Comparison of ENCODE assay signal across 8 cellular contexts in genomic region chr14:22070119-22070982, GRCh38.
DNase-seq lines count a peak whose midpoint lies in the region; ATAC-seq and TF ChIP-seq lines count a peak whose summit lies in the region.

No MANE protein-coding gene starts in this region.

- peaks cover 8% of the 10 kb centered on the region for H3K4me1 ChIP-seq in vagina

- H3K27me3 ChIP-seq in vagina, result no peaks in the 10 kb centered on the region

- H3K9me3 ChIP-seq in vagina, result no peaks in the 10 kb centered on the region

- H3K4me3 ChIP-seq in vagina, result no peak overlapping the region

- no peak for TF ChIP-seq CTCF in vagina (IDR thresholded peaks at IDR 0.05)

- intact Hi-C loops in vagina (cut with DNase I), result no loop called here

- no peak for TF ChIP-seq POLR2A in vagina (IDR thresholded peaks at IDR 0.05)

- ATAC-seq in GM19397 (IDR thresholded peaks at IDR 0.05; ENCODE audit: unreplicated experiment) (peak; percentile 50), HG03139 (IDR thresholded peaks at IDR 0.05; ENCODE audit: unreplicated experiment) (peak; percentile 49), esophagus mucosa (peak; percentile 37)

- no peak overlapping the region for H3K27ac ChIP-seq in vagina

- no peaks in the 10 kb centered on the region for H3K36me3 ChIP-seq in vagina

- DNase-seq in activated CD4-positive, alpha-beta T cell treated with anti-CD3 and anti-CD28 coated beads for 4 hours, result peak; percentile 42 to 50
- peak; percentile 64 for DNase-seq in stimulated activated CD4-positive, alpha-beta T cell treated with anti-CD3 and anti-CD28 coated beads, Interleukin-15, amount 100 ng/mL, for 24 hours
- no peak for DNase-seq in vagina (ENCODE audit: extremely low spot score in 2 of 2)
- no peak for DNase-seq in pons (ENCODE audit: low spot score)
- no peak for DNase-seq in nucleus accumbens (lab: John Stamatoyannopoulos, UW)

Comparison
In these comparisons a context has a peak if more than half of its experiments do, and no peak if none do; other contexts are left out.
1. DNase-seq: peak in activated CD4-positive, alpha-beta T cell treated with anti-CD3 and anti-CD28 coated beads for 4 hours (2 of 2) and stimulated activated CD4-positive, alpha-beta T cell treated with anti-CD3 and anti-CD28 coated beads, Interleukin-15, amount 100 ng/mL, for 24 hours (single experiment); none in vagina (0 of 2), pons (single experiment) and nucleus accumbens (0 of 56).
2. Peak in every context shown above with its lines, with median percentiles within 50 percentile points of each other: ATAC-seq.